Comparison of ENCODE assay signal across 15 cellular contexts in genomic region chr20:38986663-38987062, GRCh38. TPM values are rescaled to one million over a fixed set of nuclear protein-coding genes. Genes with fewer than 3 reads are reported as not detected.
DNase-seq lines count a peak whose midpoint lies in the region; ATAC-seq, FAIRE-seq and TF ChIP-seq lines count a peak whose summit lies in the region.
"Had no signal": no experiment of that assay in that cellular context is flagged by ENCODE, and none has a peak within 500 bp of the region (broad histone marks: within the 10 kb centered on the region; RNA-seq: fewer than 3 reads in every experiment).

No MANE protein-coding gene starts in this region.

- no peak overlapping the region for H2AFZ ChIP-seq in Karpas-422 (ENCODE audit: low read length)

- peak overlapping the region; percentile 42 for H3K27ac ChIP-seq in BLaER1
- H3K27ac ChIP-seq in Karpas-422 (ENCODE audit: low read length) = peak overlapping the region; percentile 73
- peak overlapping the region; percentile 41 to 79 (median 74) for H3K27ac ChIP-seq in esophagus squamous epithelium

- no peak for FAIRE-seq in HTR-8/SVneo (lab: Jason Lieb, UNC)
- FAIRE-seq: bronchial epithelial cell had no signal

- H3K4me2 ChIP-seq in BLaER1 (peak overlapping the region; percentile 87), Karpas-422 (ENCODE audit: low read depth, low read length, poor library complexity, severe bottlenecking) (peak overlapping the region; percentile 64)

- TF ChIP-seq CTCF in esophagus squamous epithelium (IDR thresholded peaks at IDR 0.05) (peak in 1 of 6 experiments; percentile 15), mucosa of descending colon (IDR thresholded peaks at IDR 0.05) (no peak), GM10266 (IDR thresholded peaks at IDR 0.05; ENCODE audit: control insufficient read depth, insufficient read depth, low read depth, missing control alignments) (no peak)

- DNase-seq in Karpas-422 = no peak
- DNase-seq in esophagus squamous epithelium (lab: John Stamatoyannopoulos, UW) = no peak
- no peak for DNase-seq in mucosa of descending colon
- no peak for DNase-seq in RPMI8226
- DNase-seq in GM03348 (ENCODE audit: low spot score) = no peak
- DNase-seq in GM10266 (ENCODE audit: extremely low spot score) = no peak
- no peak for DNase-seq in HTR-8/SVneo (ENCODE audit: insufficient read length, low spot score)
- DNase-seq: activated naive CD4-positive, alpha-beta T cell treated with anti-CD3 and anti-CD28 coated beads for 36 hours; DMS53; NK-92 treated with Interleukin-12 subunit alpha and Interleukin-12 subunit beta, amount 100 ng/mL, for 24 hours; nucleus accumbens; spleen; thyroid gland had no signal

- 50 to 69% methylated on average over 1 to 2 of the region's 2 CpGs for WGBS in esophagus squamous epithelium, 2 donors

- ATAC-seq in mucosa of descending colon = peak; percentile 21

- H3K4me1 ChIP-seq in BLaER1 (peaks cover 38% of the 10 kb centered on the region), Karpas-422 (ENCODE audit: low read length) (peaks cover 40% of the 10 kb centered on the region), esophagus squamous epithelium (peaks cover 10 to 41% (median 17%) of the 10 kb centered on the region in 3 donors), mucosa of descending colon (ENCODE audit: low read depth) (peaks cover 7% of the 10 kb centered on the region)
- H3K4me1 ChIP-seq: thyroid gland had no signal

- H4K20me1 ChIP-seq in BLaER1 (no peaks in the 10 kb centered on the region), Karpas-422 (ENCODE audit: insufficient read depth, low read depth, low read length) (no peaks in the 10 kb centered on the region)

- H3K9me3 ChIP-seq in BLaER1 (no peaks in the 10 kb centered on the region), Karpas-422 (ENCODE audit: low read length) (no peaks in the 10 kb centered on the region), esophagus squamous epithelium (no peaks in the 10 kb centered on the region), mucosa of descending colon (no peaks in the 10 kb centered on the region)
- H3K9me3 ChIP-seq: spleen, thyroid gland had no signal

- no peak overlapping the region for H3K4me3 ChIP-seq in BLaER1
- H3K4me3 ChIP-seq in Karpas-422 (ENCODE audit: low read length) = no peak overlapping the region; the same call in 1 of the 2 replicates
- H3K4me3 ChIP-seq in esophagus squamous epithelium = no peak overlapping the region
- H3K4me3 ChIP-seq in mucosa of descending colon = no peak overlapping the region
- H3K4me3 ChIP-seq: spleen, thyroid gland had no signal

- peaks cover 43% of the 10 kb centered on the region for H3K79me2 ChIP-seq in Karpas-422 (ENCODE audit: low read length)

- H3K9me2 ChIP-seq in Karpas-422 (replicated peaks; ENCODE audit: insufficient read depth, low read length) = no peaks in the 10 kb centered on the region

- H3K9ac ChIP-seq in BLaER1 = no peak overlapping the region
- H3K9ac ChIP-seq in Karpas-422 (ENCODE audit: low read length) = peak overlapping the region; percentile 32; the same call in 1 of the 2 replicates

- H3K36me3 ChIP-seq in BLaER1 = peaks cover 43% of the 10 kb centered on the region
- H3K36me3 ChIP-seq in Karpas-422 (ENCODE audit: insufficient read depth, low read length) = peaks cover 17% of the 10 kb centered on the region; the same call in 1 of the 2 replicates
- H3K36me3 ChIP-seq in esophagus squamous epithelium = peaks cover 0 to 41% (median 0%) of the 10 kb centered on the region in 3 donors
- H3K36me3 ChIP-seq in mucosa of descending colon (ENCODE audit: low read depth) = no peaks in the 10 kb centered on the region

- intact Hi-C loops in esophagus squamous epithelium (cut with DNase I) (no loop called here), mucosa of descending colon (cut with DNase I, micrococcal nuclease) (no loop called here)

- H3K27me3 ChIP-seq in BLaER1 (no peaks in the 10 kb centered on the region), Karpas-422 (ENCODE audit: low read length) (no peaks in the 10 kb centered on the region), esophagus squamous epithelium (no peaks in the 10 kb centered on the region)
- H3K27me3 ChIP-seq: spleen, thyroid gland had no signal

- TF ChIP-seq POLR2A in esophagus squamous epithelium (IDR thresholded peaks at IDR 0.05) = no peak

RNA-seq across cellular contexts. Expression of gene DHX35, which starts 24.5 kb away (rescaled TPM):
- total RNA-seq in Karpas-422 (2014; rRNA removed; shearing (Covaris generic); ENCODE audit: low replicate concordance) = 14.5 and 19.0 TPM in 2 replicates
- total RNA-seq in esophagus squamous epithelium (10 to 100 TPM in 2 of 4 donors, 1 to 10 TPM in 2; 4.4 to 14.7 (median 10.8) TPM), mucosa of descending colon (10 to 100 TPM; 14.8 to 16.4 (median 16.3) TPM)
